In the genomic region with DNA sequence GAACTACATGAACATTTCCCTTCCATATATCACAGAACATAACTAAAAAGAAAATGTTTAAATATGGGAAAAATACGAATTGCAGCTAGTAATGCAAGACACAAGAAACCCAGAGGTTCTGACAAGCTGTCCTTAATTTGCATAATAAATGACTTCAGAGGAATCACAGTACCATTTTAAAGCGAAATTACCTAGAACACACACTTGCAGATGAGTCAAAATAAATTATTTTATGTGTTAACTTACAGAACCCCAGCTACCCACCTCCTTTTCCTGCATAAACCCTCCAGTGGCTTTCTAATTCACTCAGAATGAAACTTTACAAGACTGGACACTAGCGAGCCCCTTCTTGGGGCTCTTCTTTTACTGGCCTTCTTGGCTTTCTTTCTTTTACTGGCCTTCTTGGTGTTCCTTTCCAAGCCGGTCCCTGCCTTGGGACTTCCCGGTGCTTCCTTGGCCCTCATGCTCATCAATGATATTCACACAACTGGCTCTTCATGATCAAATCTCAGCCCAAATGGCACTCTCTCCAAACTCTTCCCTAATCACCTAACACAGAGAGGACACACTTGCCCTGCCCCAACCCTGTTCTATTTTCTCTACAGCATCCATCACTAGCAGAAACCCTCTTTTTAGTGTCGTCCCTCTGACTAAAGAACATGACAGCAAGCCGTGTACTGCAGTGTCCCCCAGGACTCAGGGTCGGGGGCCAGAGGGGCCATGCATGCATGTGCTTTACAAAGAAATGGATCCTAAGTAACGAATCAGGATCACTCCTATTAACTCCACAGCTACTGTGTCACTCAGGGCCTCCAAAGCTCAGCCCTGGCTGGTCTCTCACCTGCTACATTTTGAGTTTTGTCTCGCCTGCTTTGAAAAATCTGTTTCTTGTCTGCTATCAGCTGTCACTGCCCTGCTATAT, we compare ENCODE assay signal across 13 cellular contexts. TPM values are rescaled to one million over a fixed set of nuclear protein-coding genes. Genes with fewer than 3 reads are reported as not detected.
DNase-seq lines count a peak whose midpoint lies in the region; ATAC-seq and TF ChIP-seq lines count a peak whose summit lies in the region.
"Had no signal": no experiment of that assay in that cellular context is flagged by ENCODE, and none has a peak within 500 bp of the region (broad histone marks: within the 10 kb centered on the region; RNA-seq: fewer than 3 reads in every experiment).

No MANE protein-coding gene starts in this region.

- H3K27ac ChIP-seq in CD8-positive, alpha-beta T cell (ENCODE audit: low read depth, low read length) = no peak overlapping the region
- H3K27ac ChIP-seq in MM.1S (ENCODE audit: low read length) (no peak overlapping the region), breast epithelium (peak overlapping the region; percentile 76 to 78), trophoblast cell (ENCODE audit: low read depth, low read length) (no peak overlapping the region)
- H3K27ac ChIP-seq: lower lobe of right lung had no signal

- H2AFZ ChIP-seq in MM.1S (ENCODE audit: low read length) (no peak overlapping the region), trophoblast cell (ENCODE audit: insufficient read depth, low read length, poor library complexity) (no peak overlapping the region)

- H2AK5ac ChIP-seq in trophoblast cell (ENCODE audit: low read length) = no peak overlapping the region

- H2BK12ac ChIP-seq in trophoblast cell (ENCODE audit: low read length) = no peak overlapping the region

- peaks cover 90% of the 10 kb centered on the region for H3K79me2 ChIP-seq in MM.1S (ENCODE audit: low read length)
- peaks cover 10% of the 10 kb centered on the region for H3K79me2 ChIP-seq in trophoblast cell (ENCODE audit: control insufficient read depth, insufficient read depth, low read length, poor library complexity)

- H3F3A ChIP-seq in MM.1S (ENCODE audit: insufficient read depth, low read length) = peaks cover 32% of the 10 kb centered on the region

- peaks cover 3% of the 10 kb centered on the region for H3K36me3 Mint-ChIP-seq in CD8-positive, alpha-beta T cell

- peak overlapping the region; percentile 44 for H3K4ac ChIP-seq in trophoblast cell (ENCODE audit: low read depth, low read length)

- H3K14ac ChIP-seq in trophoblast cell (ENCODE audit: low read length) = no peak overlapping the region

- H3K9me3 ChIP-seq in CD8-positive, alpha-beta T cell (ENCODE audit: low read length) = no peaks in the 10 kb centered on the region
- no peaks in the 10 kb centered on the region for H3K9me3 ChIP-seq in MM.1S (replicated peaks; ENCODE audit: insufficient read depth, low read length)
- no peaks in the 10 kb centered on the region for H3K9me3 ChIP-seq in breast epithelium
- H3K9me3 ChIP-seq in trophoblast cell (ENCODE audit: insufficient read depth, low read depth, low read length) = peaks cover 2% of the 10 kb centered on the region
- H3K9me3 ChIP-seq: lower lobe of right lung had no signal

- H2BK120ac ChIP-seq in trophoblast cell (ENCODE audit: insufficient read depth, low read length, poor library complexity) = no peak overlapping the region

- H3K36me3 ChIP-seq in CD8-positive, alpha-beta T cell (ENCODE audit: insufficient read depth, low read length) = no peaks in the 10 kb centered on the region
- H3K36me3 ChIP-seq in MM.1S (replicated peaks; ENCODE audit: insufficient read depth, low read length) = peaks cover 13% of the 10 kb centered on the region
- no peaks in the 10 kb centered on the region for H3K36me3 ChIP-seq in breast epithelium
- peaks cover 3 to 5% of the 10 kb centered on the region in 2 experiments for H3K36me3 ChIP-seq in trophoblast cell (ENCODE audit: control insufficient read depth in 1 of 2, insufficient read depth in 2 of 2, low read length in 2 of 2)

- H4K20me1 ChIP-seq in MM.1S (ENCODE audit: insufficient read depth, low read length) = no peaks in the 10 kb centered on the region

- H3K9me2 ChIP-seq in MM.1S (replicated peaks; ENCODE audit: insufficient read depth, low read length) = no peaks in the 10 kb centered on the region

- H3K27me3 ChIP-seq in CD8-positive, alpha-beta T cell (ENCODE audit: insufficient read depth, low read length) = no peaks in the 10 kb centered on the region
- H3K27me3 ChIP-seq in MM.1S (replicated peaks; ENCODE audit: insufficient read depth, low read length) = no peaks in the 10 kb centered on the region
- no peaks in the 10 kb centered on the region for H3K27me3 ChIP-seq in breast epithelium
- no peaks in the 10 kb centered on the region for H3K27me3 ChIP-seq in trophoblast cell (ENCODE audit: insufficient read depth, low read length)

- WGBS in trophoblast cell (ENCODE audit: extremely low coverage, insufficient coverage, insufficient read length) = no CpG with 5 or more reads among the region's 10 CpGs

- H3K27ac Mint-ChIP-seq in CD8-positive, alpha-beta T cell = peak overlapping the region; percentile 20

- no peaks in the 10 kb centered on the region for H3K27me3 Mint-ChIP-seq in CD8-positive, alpha-beta T cell (ENCODE audit: low read depth)

- H3K4me1 Mint-ChIP-seq in CD8-positive, alpha-beta T cell (ENCODE audit: low read depth) = peaks cover 83% of the 10 kb centered on the region

- H2BK5ac ChIP-seq in trophoblast cell (ENCODE audit: low read depth, low read length, poor library complexity) = no peak overlapping the region

- no peak overlapping the region for H4K8ac ChIP-seq in trophoblast cell (ENCODE audit: low read depth, low read length)

- H3K9ac ChIP-seq in MM.1S (ENCODE audit: low read length) (no peak overlapping the region), trophoblast cell (ENCODE audit: low read length) (no peak overlapping the region)

- CTCF ChIA-PET in CD8-positive, alpha-beta T cell (lab: Charles Lee) = interaction anchor here (0.9 to 1.8 kb wide), 3 partner anchors 11 to 159 kb away, joined by 3 to 10 read pairs (median 3); no protein-coding TSS in a partner anchor

- no peak for TF ChIP-seq CTCF in CD8-positive, alpha-beta T cell (IDR thresholded peaks at IDR 0.05)
- TF ChIP-seq CTCF in MM.1S (IDR thresholded peaks at IDR 0.05; ENCODE audit: low read length) (no peak), breast epithelium (IDR thresholded peaks at IDR 0.05) (no peak)

- H3K4me3 Mint-ChIP-seq in CD8-positive, alpha-beta T cell = no peak overlapping the region

- H3K4me2 ChIP-seq in MM.1S (ENCODE audit: low read depth, low read length) = 0 out of 2 replicates have a peak overlapping the region, but pooled peaks have one; percentile 5
- H3K4me2 ChIP-seq in trophoblast cell (ENCODE audit: low read length) = no peak overlapping the region

- H3K18ac ChIP-seq in trophoblast cell (ENCODE audit: low read length) = no peak overlapping the region

- no peak overlapping the region for H4K12ac ChIP-seq in trophoblast cell (ENCODE audit: low read depth, low read length)

- no peak for DNase-seq in CD8-positive, alpha-beta T cell
- DNase-seq in MM.1S (no peak), breast epithelium (ENCODE audit: low spot score in 2 of 2) (no peak), trophoblast cell (no peak), EL (no peak), dermis blood vessel endothelial cell (no peak)
- DNase-seq: Calu3, KBM-7, lower lobe of right lung, NCI-H2227 treated with DMSO at 0.1 percent for 48 hours, SHP77 had no signal

- H4K91ac ChIP-seq in trophoblast cell (ENCODE audit: low read depth, low read length) = no peak overlapping the region

- POLR2A ChIA-PET in CD8-positive, alpha-beta T cell (lab: Charles Lee) = no interaction called here

- peaks cover 69% of the 10 kb centered on the region for H3K4me1 ChIP-seq in CD8-positive, alpha-beta T cell (ENCODE audit: insufficient read depth, low read length)
- H3K4me1 ChIP-seq in MM.1S (ENCODE audit: low read length) = peaks cover 55% of the 10 kb centered on the region
- H3K4me1 ChIP-seq in breast epithelium = peaks cover 16 to 52% of the 10 kb centered on the region in 2 donors
- H3K4me1 ChIP-seq in trophoblast cell (ENCODE audit: control insufficient read depth in 1 of 2, insufficient read depth in 2 of 2, low read length in 2 of 2) = peaks cover 2 to 3% of the 10 kb centered on the region in 2 experiments

- intact Hi-C loops in CD8-positive, alpha-beta T cell (cut with DNase I, micrococcal nuclease) = loop anchor here in 1 of 2 experiments (10.0 kb wide), 1 partner anchor 642 kb away; a partner anchor contains a TSS
- intact Hi-C loops in breast epithelium (cut with DNase I; ENCODE audit: low total_unique reads) = no loop called here

- no peak overlapping the region for H3K23ac ChIP-seq in trophoblast cell (ENCODE audit: low read length)

- H3K9me3 Mint-ChIP-seq in CD8-positive, alpha-beta T cell = no peaks in the 10 kb centered on the region

- no peak for ATAC-seq in CD8-positive, alpha-beta T cell
- ATAC-seq in GM21717 (IDR thresholded peaks at IDR 0.05; ENCODE audit: unreplicated experiment) (no peak), GM19328 (IDR thresholded peaks at IDR 0.05; ENCODE audit: unreplicated experiment) (no peak)
- ATAC-seq: lower lobe of right lung had no signal

- H3K79me1 ChIP-seq in trophoblast cell (ENCODE audit: low read length) = peaks cover 3% of the 10 kb centered on the region

- no peak for TF ChIP-seq POLR2A in breast epithelium (IDR thresholded peaks at IDR 0.05)

- H3K4me3 ChIP-seq in CD8-positive, alpha-beta T cell (ENCODE audit: low read depth, low read length) = no peak overlapping the region
- H3K4me3 ChIP-seq in MM.1S (ENCODE audit: low read length) = no peak overlapping the region
- H3K4me3 ChIP-seq in breast epithelium = peak overlapping the region; percentile 1 to 32 (median 3)
- H3K4me3 ChIP-seq in trophoblast cell (ENCODE audit: low read depth, low read length) = no peak overlapping the region
- H3K4me3 ChIP-seq: lower lobe of right lung had no signal

RNA-seq across cellular contexts. Expression of a gene that starts 4.8 kb away (rescaled TPM):
- 10 to 100 TPM; 15.4 to 15.6 TPM for total RNA-seq in CD8-positive, alpha-beta T cell
- total RNA-seq in breast epithelium = 10 to 100 TPM; 22.6 to 36.7 (median 33.4) TPM
- 25.5 and 25.8 TPM in 2 replicates for polyA plus RNA-seq in trophoblast cell (2013)
- total RNA-seq in dermis blood vessel endothelial cell = 47.7 and 49.0 TPM in 2 replicates

RNA-seq across cellular contexts. Expression of a gene that starts 30.2 kb away (rescaled TPM):
- total RNA-seq in CD8-positive, alpha-beta T cell = 10 to 100 TPM; 46.0 to 50.4 TPM
- total RNA-seq in breast epithelium (10 to 100 TPM; 56.1 to 76.8 (median 76.4) TPM), dermis blood vessel endothelial cell (56.2 and 82.7 TPM in 2 replicates)
- polyA plus RNA-seq in trophoblast cell (2013) = 105 and 111 TPM in 2 replicates

RNA-seq across cellular contexts. Expression of a gene that starts 48.0 kb away (rescaled TPM):
- 100 to 1,000 TPM; 228 to 247 TPM for total RNA-seq in CD8-positive, alpha-beta T cell
- 10 to 100 TPM; 26.4 to 51.1 (median 44.3) TPM for total RNA-seq in breast epithelium
- polyA plus RNA-seq in trophoblast cell (2013) = 103 and 104 TPM in 2 replicates
- total RNA-seq in dermis blood vessel endothelial cell = 13.3 and 22.9 TPM in 2 replicates

Comparison
In these comparisons a context has a peak if more than half of its experiments do, and no peak if none do; other contexts are left out.
1. H3K27ac ChIP-seq: peak in breast epithelium (2 of 2); none in CD8-positive, alpha-beta T cell (single experiment), MM.1S (single experiment) and trophoblast cell (single experiment).
2. H3K4me3 ChIP-seq: peak in breast epithelium (3 of 3); none in CD8-positive, alpha-beta T cell (single experiment), MM.1S (single experiment) and trophoblast cell (single experiment).